Comparison of ENCODE assay signal across 1 cellular context in genomic region chr1:234958066-234958701, GRCh38.
TF ChIP-seq lines count a peak whose summit lies in the region.

No MANE protein-coding gene starts in this region.

TF ChIP-seq in HepG2, 621 proteins besides CTCF, POLR2A, EP300 and RAD21 (continued from another document and continues in another):
- TF ChIP-seq ZNF275 (CRISPR knock-in tag; IDR thresholded peaks at IDR 0.05; ENCODE audit: borderline replicate concordance) (0 out of 2 replicates have a peak, but pooled peaks have one; percentile 11), ZNF280B (CRISPR knock-in tag; IDR thresholded peaks at IDR 0.05; ENCODE audit: borderline replicate concordance) (0 out of 2 replicates have a peak, but pooled peaks have one; percentile 38), ZNF503 (CRISPR knock-in tag; IDR thresholded peaks at IDR 0.05) (0 out of 2 replicates have a peak, but pooled peaks have one; percentile 45), KDM1A (CRISPR knock-in tag; IDR thresholded peaks at IDR 0.05) (peak; percentile 86), ZNF232 (CRISPR knock-in tag; IDR thresholded peaks at IDR 0.05; ENCODE audit: borderline replicate concordance) (0 out of 2 replicates have a peak, but pooled peaks have one; percentile 66), HDAC6 (IDR thresholded peaks at IDR 0.05; ENCODE audit: low read depth, low read length) (no peak), ZNF558 (CRISPR knock-in tag; IDR thresholded peaks at IDR 0.05; ENCODE audit: borderline replicate concordance) (peak; percentile 4; the same call in 1 of the 2 replicates), BRCA1 (CRISPR knock-in tag; IDR thresholded peaks at IDR 0.05) (no peak), TERF1 (CRISPR knock-in tag; IDR thresholded peaks at IDR 0.05) (0 out of 2 replicates have a peak, but pooled peaks have one; percentile 45), ZFP36L1 (CRISPR knock-in tag; IDR thresholded peaks at IDR 0.05) (0 out of 2 replicates have a peak, but pooled peaks have one; percentile 9), ZNF616 (CRISPR knock-in tag; IDR thresholded peaks at IDR 0.05; ENCODE audit: low read depth) (no peak), ZNF747 (CRISPR knock-in tag; IDR thresholded peaks at IDR 0.05; ENCODE audit: borderline replicate concordance) (no peak), CHD4 (IDR thresholded peaks at IDR 0.05; ENCODE audit: borderline replicate concordance, low read length) (peak; percentile 88), AFF4 (CRISPR knock-in tag; IDR thresholded peaks at IDR 0.05) (no peak), CBX1 (IDR thresholded peaks at IDR 0.05; ENCODE audit: low read depth) (peak; percentile 45), POLR2G (IDR thresholded peaks at IDR 0.05; ENCODE audit: low read depth, low read length) (peak; percentile 53), ZEB1 (IDR thresholded peaks at IDR 0.05; ENCODE audit: insufficient replicate concordance, low read depth) (no peak), ZNF354B (CRISPR knock-in tag; IDR thresholded peaks at IDR 0.05) (no peak), ZNF501 (CRISPR knock-in tag; IDR thresholded peaks at IDR 0.05) (peak; percentile 40; the same call in 1 of the 2 replicates), ZNF441 (CRISPR knock-in tag; IDR thresholded peaks at IDR 0.05; ENCODE audit: borderline replicate concordance) (0 out of 2 replicates have a peak, but pooled peaks have one; percentile 18), JUNB (CRISPR knock-in tag; IDR thresholded peaks at IDR 0.05; ENCODE audit: borderline replicate concordance) (no peak), ZNF572 (CRISPR knock-in tag; IDR thresholded peaks at IDR 0.05) (no peak), RBM22 (optimal IDR thresholded peaks at IDR 0.05; ENCODE audit: low read length) (peak; percentile 50), GABPB1 (CRISPR knock-in tag; IDR thresholded peaks at IDR 0.05) (peak; percentile 82), MIXL1 (CRISPR knock-in tag; IDR thresholded peaks at IDR 0.05) (no peak), MYNN (CRISPR knock-in tag; IDR thresholded peaks at IDR 0.05; ENCODE audit: low read depth) (peak; percentile 73; the same call in 1 of the 2 replicates), POLR2AphosphoS5 (IDR thresholded peaks at IDR 0.05; ENCODE audit: low read depth, low read length) (peak; percentile 33; the same call in 1 of the 2 replicates), ADNP (CRISPR knock-in tag; IDR thresholded peaks at IDR 0.05) (peak; percentile 78; the same call in 1 of the 2 replicates), ZNF619 (CRISPR knock-in tag; IDR thresholded peaks at IDR 0.05) (no peak)
- TF ChIP-seq, protein P1, sequence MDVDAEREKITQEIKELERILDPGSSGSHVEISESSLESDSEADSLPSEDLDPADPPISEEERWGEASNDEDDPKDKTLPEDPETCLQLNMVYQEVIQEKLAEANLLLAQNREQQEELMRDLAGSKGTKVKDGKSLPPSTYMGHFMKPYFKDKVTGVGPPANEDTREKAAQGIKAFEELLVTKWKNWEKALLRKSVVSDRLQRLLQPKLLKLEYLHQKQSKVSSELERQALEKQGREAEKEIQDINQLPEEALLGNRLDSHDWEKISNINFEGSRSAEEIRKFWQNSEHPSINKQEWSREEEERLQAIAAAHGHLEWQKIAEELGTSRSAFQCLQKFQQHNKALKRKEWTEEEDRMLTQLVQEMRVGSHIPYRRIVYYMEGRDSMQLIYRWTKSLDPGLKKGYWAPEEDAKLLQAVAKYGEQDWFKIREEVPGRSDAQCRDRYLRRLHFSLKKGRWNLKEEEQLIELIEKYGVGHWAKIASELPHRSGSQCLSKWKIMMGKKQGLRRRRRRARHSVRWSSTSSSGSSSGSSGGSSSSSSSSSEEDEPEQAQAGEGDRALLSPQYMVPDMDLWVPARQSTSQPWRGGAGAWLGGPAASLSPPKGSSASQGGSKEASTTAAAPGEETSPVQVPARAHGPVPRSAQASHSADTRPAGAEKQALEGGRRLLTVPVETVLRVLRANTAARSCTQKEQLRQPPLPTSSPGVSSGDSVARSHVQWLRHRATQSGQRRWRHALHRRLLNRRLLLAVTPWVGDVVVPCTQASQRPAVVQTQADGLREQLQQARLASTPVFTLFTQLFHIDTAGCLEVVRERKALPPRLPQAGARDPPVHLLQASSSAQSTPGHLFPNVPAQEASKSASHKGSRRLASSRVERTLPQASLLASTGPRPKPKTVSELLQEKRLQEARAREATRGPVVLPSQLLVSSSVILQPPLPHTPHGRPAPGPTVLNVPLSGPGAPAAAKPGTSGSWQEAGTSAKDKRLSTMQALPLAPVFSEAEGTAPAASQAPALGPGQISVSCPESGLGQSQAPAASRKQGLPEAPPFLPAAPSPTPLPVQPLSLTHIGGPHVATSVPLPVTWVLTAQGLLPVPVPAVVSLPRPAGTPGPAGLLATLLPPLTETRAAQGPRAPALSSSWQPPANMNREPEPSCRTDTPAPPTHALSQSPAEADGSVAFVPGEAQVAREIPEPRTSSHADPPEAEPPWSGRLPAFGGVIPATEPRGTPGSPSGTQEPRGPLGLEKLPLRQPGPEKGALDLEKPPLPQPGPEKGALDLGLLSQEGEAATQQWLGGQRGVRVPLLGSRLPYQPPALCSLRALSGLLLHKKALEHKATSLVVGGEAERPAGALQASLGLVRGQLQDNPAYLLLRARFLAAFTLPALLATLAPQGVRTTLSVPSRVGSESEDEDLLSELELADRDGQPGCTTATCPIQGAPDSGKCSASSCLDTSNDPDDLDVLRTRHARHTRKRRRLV (CRISPR knock-in tag; IDR thresholded peaks at IDR 0.05) = peak; percentile 65; the same call in 1 of the 2 replicates
- TF ChIP-seq, protein P2, sequence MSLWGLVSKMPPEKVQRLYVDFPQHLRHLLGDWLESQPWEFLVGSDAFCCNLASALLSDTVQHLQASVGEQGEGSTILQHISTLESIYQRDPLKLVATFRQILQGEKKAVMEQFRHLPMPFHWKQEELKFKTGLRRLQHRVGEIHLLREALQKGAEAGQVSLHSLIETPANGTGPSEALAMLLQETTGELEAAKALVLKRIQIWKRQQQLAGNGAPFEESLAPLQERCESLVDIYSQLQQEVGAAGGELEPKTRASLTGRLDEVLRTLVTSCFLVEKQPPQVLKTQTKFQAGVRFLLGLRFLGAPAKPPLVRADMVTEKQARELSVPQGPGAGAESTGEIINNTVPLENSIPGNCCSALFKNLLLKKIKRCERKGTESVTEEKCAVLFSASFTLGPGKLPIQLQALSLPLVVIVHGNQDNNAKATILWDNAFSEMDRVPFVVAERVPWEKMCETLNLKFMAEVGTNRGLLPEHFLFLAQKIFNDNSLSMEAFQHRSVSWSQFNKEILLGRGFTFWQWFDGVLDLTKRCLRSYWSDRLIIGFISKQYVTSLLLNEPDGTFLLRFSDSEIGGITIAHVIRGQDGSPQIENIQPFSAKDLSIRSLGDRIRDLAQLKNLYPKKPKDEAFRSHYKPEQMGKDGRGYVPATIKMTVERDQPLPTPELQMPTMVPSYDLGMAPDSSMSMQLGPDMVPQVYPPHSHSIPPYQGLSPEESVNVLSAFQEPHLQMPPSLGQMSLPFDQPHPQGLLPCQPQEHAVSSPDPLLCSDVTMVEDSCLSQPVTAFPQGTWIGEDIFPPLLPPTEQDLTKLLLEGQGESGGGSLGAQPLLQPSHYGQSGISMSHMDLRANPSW (CRISPR knock-in tag; IDR thresholded peaks at IDR 0.05; ENCODE audit: borderline replicate concordance) = no peak
- TF ChIP-seq, protein P3, sequence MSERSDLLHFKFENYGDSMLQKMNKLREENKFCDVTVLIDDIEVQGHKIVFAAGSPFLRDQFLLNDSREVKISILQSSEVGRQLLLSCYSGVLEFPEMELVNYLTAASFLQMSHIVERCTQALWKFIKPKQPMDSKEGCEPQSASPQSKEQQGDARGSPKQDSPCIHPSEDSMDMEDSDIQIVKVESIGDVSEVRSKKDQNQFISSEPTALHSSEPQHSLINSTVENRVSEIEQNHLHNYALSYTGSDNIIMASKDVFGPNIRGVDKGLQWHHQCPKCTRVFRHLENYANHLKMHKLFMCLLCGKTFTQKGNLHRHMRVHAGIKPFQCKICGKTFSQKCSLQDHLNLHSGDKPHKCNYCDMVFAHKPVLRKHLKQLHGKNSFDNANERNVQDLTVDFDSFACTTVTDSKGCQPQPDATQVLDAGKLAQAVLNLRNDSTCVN (CRISPR knock-in tag; IDR thresholded peaks at IDR 0.05; ENCODE audit: borderline replicate concordance) = 0 out of 2 replicates have a peak, but pooled peaks have one; percentile 9
- TF ChIP-seq, protein P4, sequence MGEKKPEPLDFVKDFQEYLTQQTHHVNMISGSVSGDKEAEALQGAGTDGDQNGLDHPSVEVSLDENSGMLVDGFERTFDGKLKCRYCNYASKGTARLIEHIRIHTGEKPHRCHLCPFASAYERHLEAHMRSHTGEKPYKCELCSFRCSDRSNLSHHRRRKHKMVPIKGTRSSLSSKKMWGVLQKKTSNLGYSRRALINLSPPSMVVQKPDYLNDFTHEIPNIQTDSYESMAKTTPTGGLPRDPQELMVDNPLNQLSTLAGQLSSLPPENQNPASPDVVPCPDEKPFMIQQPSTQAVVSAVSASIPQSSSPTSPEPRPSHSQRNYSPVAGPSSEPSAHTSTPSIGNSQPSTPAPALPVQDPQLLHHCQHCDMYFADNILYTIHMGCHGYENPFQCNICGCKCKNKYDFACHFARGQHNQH (CRISPR knock-in tag; IDR thresholded peaks at IDR 0.05) = no peak; the same call in 1 of the 2 replicates
- TF ChIP-seq, protein P5, sequence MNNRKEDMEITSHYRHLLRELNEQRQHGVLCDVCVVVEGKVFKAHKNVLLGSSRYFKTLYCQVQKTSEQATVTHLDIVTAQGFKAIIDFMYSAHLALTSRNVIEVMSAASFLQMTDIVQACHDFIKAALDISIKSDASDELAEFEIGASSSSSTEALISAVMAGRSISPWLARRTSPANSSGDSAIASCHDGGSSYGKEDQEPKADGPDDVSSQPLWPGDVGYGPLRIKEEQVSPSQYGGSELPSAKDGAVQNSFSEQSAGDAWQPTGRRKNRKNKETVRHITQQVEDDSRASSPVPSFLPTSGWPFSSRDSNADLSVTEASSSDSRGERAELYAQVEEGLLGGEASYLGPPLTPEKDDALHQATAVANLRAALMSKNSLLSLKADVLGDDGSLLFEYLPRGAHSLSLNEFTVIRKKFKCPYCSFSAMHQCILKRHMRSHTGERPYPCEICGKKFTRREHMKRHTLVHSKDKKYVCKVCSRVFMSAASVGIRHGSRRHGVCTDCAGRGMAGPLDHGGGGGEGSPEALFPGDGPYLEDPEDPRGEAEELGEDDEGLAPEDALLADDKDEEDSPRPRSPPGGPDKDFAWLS (CRISPR knock-in tag; IDR thresholded peaks at IDR 0.05; ENCODE audit: borderline replicate concordance) = no peak
